Comparison of ENCODE assay signal across 8 cellular contexts in the genomic region with DNA sequence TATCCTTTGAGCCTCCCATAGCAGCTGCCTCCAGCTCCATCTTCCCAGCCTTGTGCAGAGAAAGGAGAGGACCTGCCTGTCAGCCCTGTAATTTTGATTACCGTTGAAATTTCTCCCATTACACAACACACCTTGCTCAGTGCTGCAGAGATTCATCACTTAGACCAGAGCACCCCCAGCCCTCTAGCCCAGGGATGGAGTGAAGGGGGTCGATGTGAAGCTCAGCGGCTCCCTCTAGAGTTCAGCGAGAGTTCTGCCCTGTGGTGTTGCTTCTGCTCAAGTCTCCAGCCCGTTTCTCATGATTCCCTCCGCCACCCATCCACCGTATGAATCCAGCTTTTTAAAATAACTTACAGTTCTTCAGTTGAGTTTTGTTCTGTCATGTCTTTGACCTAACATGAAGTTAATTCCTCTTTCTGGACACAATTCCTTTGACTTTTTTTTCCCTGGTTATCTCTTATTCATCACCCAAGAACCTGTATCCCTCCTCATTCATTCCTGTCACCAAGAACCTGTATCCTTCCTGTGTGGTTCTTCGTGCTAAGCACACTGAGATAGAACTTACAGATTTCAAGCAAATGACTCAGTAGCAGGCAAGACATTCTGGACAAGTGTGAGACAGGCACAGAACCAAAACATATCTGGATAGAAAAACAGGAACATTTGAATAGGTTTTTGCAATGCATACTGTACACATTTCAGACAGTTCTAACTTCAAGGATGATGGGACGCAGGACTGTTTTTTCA. TPM values are rescaled to one million over a fixed set of nuclear protein-coding genes. Genes with fewer than 3 reads are reported as not detected.
A peak's percentile ranks its signal among the peaks of the same experiment; 100 is the strongest.
DNase-seq lines count a peak whose midpoint lies in the region; ATAC-seq and TF ChIP-seq lines count a peak whose summit lies in the region.

No MANE protein-coding gene starts in this region.

- TF ChIP-seq POLR2A in stomach (IDR thresholded peaks at IDR 0.05) = no peak

- H3K4me2 ChIP-seq in OCI-LY1 (ENCODE audit: low read length) = no peak overlapping the region

- H3K36me3 ChIP-seq in OCI-LY1 (ENCODE audit: insufficient read depth, low read length) (no peaks in the 10 kb centered on the region), stomach (no peaks in the 10 kb centered on the region)

- no peaks in the 10 kb centered on the region for H3K36me3 Mint-ChIP-seq in activated T-cell treated with anti-CD3 and anti-CD28 coated beads, Interleukin-2, amount 50 U/mL, for 4 hours (ENCODE audit: insufficient read depth)

- DNase-seq in activated T-cell treated with anti-CD3 and anti-CD28 coated beads, Interleukin-2, amount 50 U/mL, for 4 hours = no peak
- DNase-seq in activated T-cell treated with anti-CD3 and anti-CD28 coated beads for 4 hours (no peak), epithelial cell of esophagus (ENCODE audit: low read depth) (no peak), stomach (no peak), head of caudate nucleus (no peak), caudate nucleus (lab: John Stamatoyannopoulos, UW) (no peak)

- H3K27me3 ChIP-seq in OCI-LY1 (ENCODE audit: insufficient read depth, low read length) = no peaks in the 10 kb centered on the region; the same call in 1 of the 2 replicates
- H3K27me3 ChIP-seq in stomach = no peaks in the 10 kb centered on the region

- no peaks in the 10 kb centered on the region for H3K9me2 ChIP-seq in OCI-LY1 (ENCODE audit: low read depth, low read length)

- 32 to 43% (median 39%) methylated on average over 9 of the region's 9 CpGs for WGBS in stomach, 5 donors

- peak; percentile 74 to 75 for ATAC-seq in activated T-cell treated with anti-CD3 and anti-CD28 coated beads, Interleukin-2, amount 50 U/mL, for 4 hours
- ATAC-seq in GM21526 (IDR thresholded peaks at IDR 0.05; ENCODE audit: low FRiP score, unreplicated experiment) = no peak

- no peak overlapping the region for H3K4me3 ChIP-seq in OCI-LY1 (ENCODE audit: low read depth, low read length, poor library complexity, severe bottlenecking)
- no peak overlapping the region for H3K4me3 ChIP-seq in epithelial cell of esophagus (ENCODE audit: low read length)
- no peak overlapping the region for H3K4me3 ChIP-seq in stomach

- no peaks in the 10 kb centered on the region for H3F3A ChIP-seq in OCI-LY1 (ENCODE audit: insufficient read depth, low read length)

- no peaks in the 10 kb centered on the region for H3K9me3 Mint-ChIP-seq in activated T-cell treated with anti-CD3 and anti-CD28 coated beads, Interleukin-2, amount 50 U/mL, for 4 hours

- no peak overlapping the region for H3K9ac ChIP-seq in OCI-LY1 (ENCODE audit: low read length)

- no peaks in the 10 kb centered on the region for H3K4me1 Mint-ChIP-seq in activated T-cell treated with anti-CD3 and anti-CD28 coated beads, Interleukin-2, amount 50 U/mL, for 4 hours (ENCODE audit: low read depth)

- TF ChIP-seq CTCF in OCI-LY1 (IDR thresholded peaks at IDR 0.05; ENCODE audit: low read length) (peak; percentile 64), epithelial cell of esophagus (IDR thresholded peaks at IDR 0.05; ENCODE audit: insufficient read depth, low read depth, low read length, missing control alignments) (peak; percentile 26), stomach (IDR thresholded peaks at IDR 0.05) (peak in 5 of 7 experiments; percentile 3 to 29 (median 11))

- H3K9me3 ChIP-seq in OCI-LY1 (ENCODE audit: low read length) = no peaks in the 10 kb centered on the region
- H3K9me3 ChIP-seq in stomach = no peaks in the 10 kb centered on the region

- intact Hi-C loops in stomach (cut with DNase I; ENCODE audit: low total_unique reads) (no loop called here), head of caudate nucleus (cut with DNase I) (loop anchor here (5.0 kb wide), 1 partner anchor 699 kb away; no protein-coding TSS in a partner anchor)

- H3K27me3 Mint-ChIP-seq in activated T-cell treated with anti-CD3 and anti-CD28 coated beads, Interleukin-2, amount 50 U/mL, for 4 hours (ENCODE audit: low read depth) = peaks cover 20% of the 10 kb centered on the region

- H2AFZ ChIP-seq in OCI-LY1 (ENCODE audit: low read length) = no peak overlapping the region

- H3K4me1 ChIP-seq in OCI-LY1 (ENCODE audit: insufficient read depth, low read length, severe bottlenecking) (no peaks in the 10 kb centered on the region), stomach (peaks cover 0 to 20% (median 6%) of the 10 kb centered on the region in 4 donors)

- TF ChIP-seq EP300 in stomach (IDR thresholded peaks at IDR 0.05) = no peak

- no peaks in the 10 kb centered on the region for H4K20me1 ChIP-seq in OCI-LY1 (ENCODE audit: insufficient read depth, low read length)

- no peak overlapping the region for H3K4me3 Mint-ChIP-seq in activated T-cell treated with anti-CD3 and anti-CD28 coated beads, Interleukin-2, amount 50 U/mL, for 4 hours

- no peaks in the 10 kb centered on the region for H3K79me2 ChIP-seq in OCI-LY1 (ENCODE audit: insufficient read depth, low read length)

- H3K27ac ChIP-seq in OCI-LY1 (ENCODE audit: low read depth, low read length, poor library complexity, severe bottlenecking) (no peak overlapping the region), stomach (no peak overlapping the region), caudate nucleus (ENCODE audit: low read depth, low read length) (no peak overlapping the region)

RNA-seq across cellular contexts. Expression of gene ZNF32, which starts 34.9 kb away (rescaled TPM):
- total RNA-seq in activated T-cell treated with anti-CD3 and anti-CD28 coated beads, Interleukin-2, amount 50 U/mL, for 4 hours = 10 to 100 TPM; 17.8 to 23.6 (median 22.4) TPM
- total RNA-seq in stomach = 10 to 100 TPM in 4 of 5 donors, 1 to 10 TPM in 1; 8.7 to 75.9 (median 34.5) TPM
- 10 to 100 TPM; 52.9 to 60.0 (median 56.8) TPM for polyA plus RNA-seq in stomach

Comparison
In these comparisons a context has a peak if more than half of its experiments do, and no peak if none do; other contexts are left out.
1. CTCF ChIP-seq: peak in every context shown above with its lines; median percentile 64 in OCI-LY1; 26 in epithelial cell of esophagus; 11 in stomach.